Comparison of ENCODE assay signal across 25 cellular contexts in the genomic region with DNA sequence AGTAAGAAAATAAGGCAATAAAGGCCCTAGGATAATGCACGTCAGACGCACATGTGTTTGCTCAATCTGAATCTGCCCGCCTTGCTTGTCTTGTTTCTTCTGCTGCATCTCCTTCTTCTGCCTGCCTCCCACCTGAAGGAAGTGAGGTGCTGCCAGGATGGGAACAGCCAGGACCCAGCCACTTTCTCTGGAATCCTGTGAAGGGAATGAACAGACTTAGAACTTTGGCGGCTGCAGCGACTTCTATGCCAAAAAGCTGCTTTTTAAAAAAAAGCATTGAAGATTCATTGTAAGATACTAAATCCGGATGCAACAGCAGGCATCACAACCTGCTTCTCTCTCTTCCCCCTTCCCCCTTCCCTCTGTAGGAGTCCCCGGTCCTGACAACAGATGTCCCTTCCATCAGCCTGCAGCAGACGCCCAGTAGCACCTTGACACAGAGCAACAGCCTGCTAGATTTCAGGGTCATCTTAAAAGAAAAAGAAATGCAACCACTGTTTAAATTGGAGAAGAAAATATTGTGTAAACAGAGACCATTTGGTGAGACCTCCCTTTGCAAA.
"Had no signal": no experiment of that assay in that cellular context is flagged by ENCODE, and none has a peak within 500 bp of the region (broad histone marks: within the 10 kb centered on the region; RNA-seq: fewer than 3 reads in every experiment).

No MANE protein-coding gene starts in this region.

- DNase-seq: activated CD4-positive, alpha-beta memory T cell treated with anti-CD3 and anti-CD28 coated beads, Interleukin-2, amount 10 ng/mL, durations not matched to agents 7 days and 5 days; activated CD4-positive, alpha-beta T cell treated with anti-CD3 and anti-CD28 coated beads, Interleukin-2, amount 10 ng/mL, durations not matched to agents 7 days and 5 days; activated CD8-positive, alpha-beta memory T cell treated with anti-CD3 and anti-CD28 coated beads, Interleukin-2, amount 50 U/mL, for 48 hours; activated gamma-delta T cell; activated naive CD4-positive, alpha-beta T cell treated with anti-CD3 and anti-CD28 coated beads, Interleukin-2, amount 10 ng/mL, durations not matched to agents 7 days and 5 days; activated naive CD8-positive, alpha-beta T cell treated with anti-CD3 and anti-CD28 coated beads, Interleukin-2, amount 10 ng/mL, durations not matched to agents 7 days and 5 days; activated T-cell treated with anti-CD3 and anti-CD28 coated beads, Interleukin-2, amount 50 U/mL, for 24 hours; brain microvascular endothelial cell; endodermal cell; foreskin keratinocyte; heart right ventricle; kidney glomerular epithelial cell; left lung; lower lobe of right lung; mesenchymal stem cell; natural killer cell; ovary; psoas muscle; spleen; stimulated activated CD4-positive, alpha-beta T cell treated with anti-CD3 and anti-CD28 coated beads, Interleukin-2, amount 100 ng/mL, for 48 hours; stimulated activated naive CD4-positive, alpha-beta T cell treated with Interleukin-2 at 50 U/mL for 16 hours; T-helper 1 cell; testis; transverse colon had no signal

- H3K4me1 Mint-ChIP-seq: activated CD4-positive, alpha-beta memory T cell treated with anti-CD3 and anti-CD28 coated beads, Interleukin-2, amount 10 ng/mL, durations not matched to agents 7 days and 5 days; activated CD4-positive, alpha-beta T cell treated with anti-CD3 and anti-CD28 coated beads, Interleukin-2, amount 10 ng/mL, durations not matched to agents 7 days and 5 days; activated naive CD4-positive, alpha-beta T cell treated with anti-CD3 and anti-CD28 coated beads, Interleukin-2, amount 10 ng/mL, durations not matched to agents 7 days and 5 days; activated naive CD8-positive, alpha-beta T cell treated with anti-CD3 and anti-CD28 coated beads, Interleukin-2, amount 10 ng/mL, durations not matched to agents 7 days and 5 days; natural killer cell had no signal

- H3K27me3 ChIP-seq: brain microvascular endothelial cell, foreskin keratinocyte, left lung, ovary, testis, transverse colon had no signal

- H3K4me1 ChIP-seq: foreskin keratinocyte, heart right ventricle, left lung, lower lobe of right lung, psoas muscle, spleen, testis, transverse colon had no signal

- H3K4me3 Mint-ChIP-seq: activated CD4-positive, alpha-beta memory T cell treated with anti-CD3 and anti-CD28 coated beads, Interleukin-2, amount 10 ng/mL, durations not matched to agents 7 days and 5 days; activated CD4-positive, alpha-beta T cell treated with anti-CD3 and anti-CD28 coated beads, Interleukin-2, amount 10 ng/mL, durations not matched to agents 7 days and 5 days; activated naive CD4-positive, alpha-beta T cell treated with anti-CD3 and anti-CD28 coated beads, Interleukin-2, amount 10 ng/mL, durations not matched to agents 7 days and 5 days; activated naive CD8-positive, alpha-beta T cell treated with anti-CD3 and anti-CD28 coated beads, Interleukin-2, amount 10 ng/mL, durations not matched to agents 7 days and 5 days; activated T-cell treated with anti-CD3 and anti-CD28 coated beads, Interleukin-2, amount 50 U/mL, for 24 hours; endodermal cell; natural killer cell; T-helper 2 cell treated with Interferon-gamma antibody and Interleukin-4, amounts not matched to agents 5 μg/mL and 100 μg/mL, for 36 hours had no signal

- H3K27me3 Mint-ChIP-seq: activated CD4-positive, alpha-beta memory T cell treated with anti-CD3 and anti-CD28 coated beads, Interleukin-2, amount 10 ng/mL, durations not matched to agents 7 days and 5 days; activated CD4-positive, alpha-beta T cell treated with anti-CD3 and anti-CD28 coated beads, Interleukin-2, amount 10 ng/mL, durations not matched to agents 7 days and 5 days; activated naive CD4-positive, alpha-beta T cell treated with anti-CD3 and anti-CD28 coated beads, Interleukin-2, amount 10 ng/mL, durations not matched to agents 7 days and 5 days; activated naive CD8-positive, alpha-beta T cell treated with anti-CD3 and anti-CD28 coated beads, Interleukin-2, amount 10 ng/mL, durations not matched to agents 7 days and 5 days had no signal

- H3K4me3 ChIP-seq: heart right ventricle, left lung, lower lobe of right lung, ovary, psoas muscle, spleen, testis, transverse colon had no signal

- H3K27ac Mint-ChIP-seq: activated CD4-positive, alpha-beta memory T cell treated with anti-CD3 and anti-CD28 coated beads, Interleukin-2, amount 10 ng/mL, durations not matched to agents 7 days and 5 days; activated CD4-positive, alpha-beta T cell treated with anti-CD3 and anti-CD28 coated beads, Interleukin-2, amount 10 ng/mL, durations not matched to agents 7 days and 5 days; activated naive CD4-positive, alpha-beta T cell treated with anti-CD3 and anti-CD28 coated beads, Interleukin-2, amount 10 ng/mL, durations not matched to agents 7 days and 5 days; activated naive CD8-positive, alpha-beta T cell treated with anti-CD3 and anti-CD28 coated beads, Interleukin-2, amount 10 ng/mL, durations not matched to agents 7 days and 5 days; activated T-cell treated with anti-CD3 and anti-CD28 coated beads, Interleukin-2, amount 50 U/mL, for 24 hours; endodermal cell; natural killer cell; T-helper 2 cell treated with Interferon-gamma antibody and Interleukin-4, amounts not matched to agents 5 μg/mL and 100 μg/mL, for 36 hours had no signal

- H3K36me3 Mint-ChIP-seq: activated naive CD4-positive, alpha-beta T cell treated with anti-CD3 and anti-CD28 coated beads, Interleukin-2, amount 10 ng/mL, durations not matched to agents 7 days and 5 days; activated naive CD8-positive, alpha-beta T cell treated with anti-CD3 and anti-CD28 coated beads, Interleukin-2, amount 10 ng/mL, durations not matched to agents 7 days and 5 days; natural killer cell had no signal

- H3K27ac ChIP-seq: brain microvascular endothelial cell, foreskin keratinocyte, heart right ventricle, left lung, lower lobe of right lung, ovary, psoas muscle, spleen, testis, transverse colon had no signal

- H3K9me3 ChIP-seq: left lung, lower lobe of right lung, ovary, testis had no signal

- H3K9me3 Mint-ChIP-seq: activated CD4-positive, alpha-beta memory T cell treated with anti-CD3 and anti-CD28 coated beads, Interleukin-2, amount 10 ng/mL, durations not matched to agents 7 days and 5 days; activated naive CD4-positive, alpha-beta T cell treated with anti-CD3 and anti-CD28 coated beads, Interleukin-2, amount 10 ng/mL, durations not matched to agents 7 days and 5 days; T-helper 2 cell treated with Interferon-gamma antibody and Interleukin-4, amounts not matched to agents 5 μg/mL and 100 μg/mL, for 36 hours had no signal

- H3K36me3 ChIP-seq: brain microvascular endothelial cell, heart right ventricle, left lung, lower lobe of right lung, ovary, spleen, transverse colon had no signal
